1 cellular context compared by ENCODE assay signal in genomic region chr1:46334030-46334384, GRCh38.
TF ChIP-seq lines count a peak whose summit lies in the region.

No MANE protein-coding gene starts in this region.

TF ChIP-seq in GM12878, 131 proteins besides CTCF, POLR2A, EP300 and RAD21:
- no peak for TF ChIP-seq E2F4 (IDR thresholded peaks at IDR 0.05; ENCODE audit: low read depth, low read length)
- TF ChIP-seq PML (IDR thresholded peaks at IDR 0.05; ENCODE audit: low read length): 0 out of 2 replicates have a peak, but pooled peaks have one; percentile 11
- TF ChIP-seq ZBED1 (IDR thresholded peaks at IDR 0.05; ENCODE audit: borderline replicate concordance): 0 out of 2 replicates have a peak, but pooled peaks have one; percentile 12
- no peak for TF ChIP-seq KLF5 (IDR thresholded peaks at IDR 0.05; ENCODE audit: partially characterized antibody)
